9 cellular contexts compared by ENCODE assay signal in genomic region chr15:72636519-72637282, GRCh38. TPM values are rescaled to one million over a fixed set of nuclear protein-coding genes. Genes with fewer than 3 reads are reported as not detected.
A peak's percentile ranks its signal among the peaks of the same experiment; 100 is the strongest.
DNase-seq lines count a peak whose midpoint lies in the region; ATAC-seq, FAIRE-seq and TF ChIP-seq lines count a peak whose summit lies in the region.
"Not testable (repeated sequence)": the region's sequence is repeated elsewhere in the genome, so short reads cannot be mapped to it uniquely, and the experiment has no call there.
"Had no signal": no experiment of that assay in that cellular context is flagged by ENCODE, and none has a peak within 500 bp of the region (broad histone marks: within the 10 kb centered on the region; RNA-seq: fewer than 3 reads in every experiment).

No MANE protein-coding gene starts in this region.

- not testable (repeated sequence) for TF ChIP-seq CTCF in liver (IDR thresholded peaks at IDR 0.05; ENCODE audit: low read depth, low read length, missing input control); gastrocnemius medialis (IDR thresholded peaks at IDR 0.05 in 4 of 5, conservative IDR thresholded peaks at IDR 0.05 in 1 of 5); tibial artery (IDR thresholded peaks at IDR 0.05)

- H3K4me1 ChIP-seq in liver (ENCODE audit: control insufficient read depth in 4 of 4, insufficient read depth in 4 of 4, low read length in 3 of 4); gastrocnemius medialis; tibial artery: not testable (repeated sequence)

- H3K9ac ChIP-seq in liver (ENCODE audit: low read depth in 1 of 2, low read length in 2 of 2) = not testable (repeated sequence)

- intact Hi-C loops in gastrocnemius medialis (cut with DNase I; ENCODE audit: low total_unique reads); tibial artery (cut with DNase I; ENCODE audit: low total_unique reads): not testable (repeated sequence)

- not testable (repeated sequence) for H3K27ac ChIP-seq in epithelial cell of prostate; liver (ENCODE audit: low read depth in 1 of 2, low read length in 2 of 2)
- H3K27ac ChIP-seq in gastrocnemius medialis = peak overlapping the region in 3 of 4 donors; percentile 37 to 69 (median 68)
- H3K27ac ChIP-seq in tibial artery = peak overlapping the region; percentile 50 to 54

- H3K36me3 ChIP-seq in liver (ENCODE audit: control insufficient read depth in 4 of 4, insufficient read depth in 3 of 4, low read depth in 1 of 4, low read length in 3 of 4); gastrocnemius medialis; tibial artery: not testable (repeated sequence)

- H3K4me3 ChIP-seq in liver (ENCODE audit: low read depth in 1 of 3, low read length in 3 of 3) (peak overlapping the region in 1 of 3 donors; percentile 37), gastrocnemius medialis (peak overlapping the region; percentile 38 to 51 (median 46)), tibial artery (peak overlapping the region; percentile 43 to 48)

- in situ Hi-C loops in gastrocnemius medialis (cut with MboI; ENCODE audit: low sequenced_read_pairs in 4 of 4) = not testable (repeated sequence)

- H3K9me3 ChIP-seq in liver (ENCODE audit: control insufficient read depth in 4 of 4, low read length in 3 of 4); gastrocnemius medialis; tibial artery: not testable (repeated sequence)

- WGBS in liver = 1% methylated on average over 22 of the region's 43 CpGs

- peak; percentile 74 for FAIRE-seq in GM12892 (lab: Jason Lieb, UNC)

- not testable (repeated sequence) for DNase-seq in GM12892 (ENCODE audit: insufficient read length)
- peak; percentile 84 for DNase-seq in SK-N-DZ (ENCODE audit: low spot score)
- DNase-seq in activated T-helper 9 cell treated with anti-CD3 and anti-CD28 coated beads, Interleukin-2, amount 50 U/mL, for 16 hours (ENCODE audit: low read depth) = peak; percentile 16
- DNase-seq in epithelial cell of prostate (ENCODE audit: low read depth, low spot score) = peak; percentile 2
- peak; percentile 69 to 81 for DNase-seq in gastrocnemius medialis
- DNase-seq in tibial artery = peak; percentile 87 to 90

- not testable (repeated sequence) for H3K27me3 ChIP-seq in liver (ENCODE audit: control insufficient read depth in 4 of 4, insufficient read depth in 4 of 4, low read length in 3 of 4); gastrocnemius medialis; tibial artery

- TF ChIP-seq RAD21 in liver (IDR thresholded peaks at IDR 0.05) = not testable (repeated sequence)

- ATAC-seq in HG03139 (IDR thresholded peaks at IDR 0.05; ENCODE audit: unreplicated experiment) (peak; percentile 70), gastrocnemius medialis (peak; percentile 85 to 91)

- not testable (repeated sequence) for TF ChIP-seq POLR2A in GM12892 (IDR thresholded peaks at IDR 0.05; ENCODE audit: low read depth, low read length); gastrocnemius medialis (IDR thresholded peaks at IDR 0.05)

TF ChIP-seq in liver, 16 proteins besides CTCF, POLR2A, EP300 and RAD21:
- peak in 1 of 2 donors; percentile 10 for TF ChIP-seq RXRA (IDR thresholded peaks at IDR 0.05)
- TF ChIP-seq ZBTB33 (IDR thresholded peaks at IDR 0.05) = peak; percentile 56
- TF ChIP-seq GABPA (IDR thresholded peaks at IDR 0.05 in 1 of 2, conservative IDR thresholded peaks at IDR 0.05 in 1 of 2) = peak in 1 of 2 donors; percentile 60

RNA-seq across cellular contexts. Expression of gene GOLGA6B, which starts 17.8 kb away (rescaled TPM):
- polyA plus RNA-seq in GM12892 (2012; ENCODE audit: missing spikeins) = not detected
- polyA plus RNA-seq in SK-N-DZ (2014; cell fraction: cytosol; rRNA removed) = not detected in 2 replicates
- not detected in 2 replicates for polyA plus RNA-seq in SK-N-DZ (2014; cell fraction: nucleus; rRNA removed)
- total RNA-seq in liver (1 to 10 TPM in 1 of 2 donors, under 1 TPM in 1; 0.05 to 1.0 TPM), gastrocnemius medialis (not detected)
- polyA plus RNA-seq in liver = under 1 TPM in 1 of 2 donors, not detected in 1; 0.03 TPM
- total RNA-seq: T-helper 1 cell treated with Interleukin-12 subunit alpha and Interleukin-12 subunit beta and Interleukin-4 antibody, amounts not matched to agents 30 ng/mL and 1 ng/mL, for 36 hours had no signal

RNA-seq across cellular contexts. Expression of gene HIGD2B, which starts 49.3 kb away (rescaled TPM):
- not detected for polyA plus RNA-seq in GM12892 (2012; ENCODE audit: missing spikeins)
- polyA plus RNA-seq in SK-N-DZ (2014; cell fraction: cytosol; rRNA removed) = not detected in 2 replicates
- not detected in 2 replicates for polyA plus RNA-seq in SK-N-DZ (2014; cell fraction: nucleus; rRNA removed)
- total RNA-seq in liver (not detected), gastrocnemius medialis (not detected)
- polyA plus RNA-seq in liver = not detected

RNA-seq across cellular contexts. Expression of gene BBS4, which starts 49.3 kb away (rescaled TPM):
- 14.6 TPM for polyA plus RNA-seq in GM12892 (2012; ENCODE audit: missing spikeins)
- polyA plus RNA-seq in SK-N-DZ (2014; cell fraction: cytosol; rRNA removed) = 24.3 and 26.2 TPM in 2 replicates
- polyA plus RNA-seq in SK-N-DZ (2014; cell fraction: nucleus; rRNA removed) = 47.1 and 51.8 TPM in 2 replicates
- total RNA-seq in liver = 10 to 100 TPM; 10.3 to 16.0 TPM
- 1 to 10 TPM; 4.8 to 6.4 TPM for polyA plus RNA-seq in liver
- 10 to 100 TPM; 21.6 to 37.0 (median 28.7) TPM for total RNA-seq in gastrocnemius medialis
